In the genomic region with DNA sequence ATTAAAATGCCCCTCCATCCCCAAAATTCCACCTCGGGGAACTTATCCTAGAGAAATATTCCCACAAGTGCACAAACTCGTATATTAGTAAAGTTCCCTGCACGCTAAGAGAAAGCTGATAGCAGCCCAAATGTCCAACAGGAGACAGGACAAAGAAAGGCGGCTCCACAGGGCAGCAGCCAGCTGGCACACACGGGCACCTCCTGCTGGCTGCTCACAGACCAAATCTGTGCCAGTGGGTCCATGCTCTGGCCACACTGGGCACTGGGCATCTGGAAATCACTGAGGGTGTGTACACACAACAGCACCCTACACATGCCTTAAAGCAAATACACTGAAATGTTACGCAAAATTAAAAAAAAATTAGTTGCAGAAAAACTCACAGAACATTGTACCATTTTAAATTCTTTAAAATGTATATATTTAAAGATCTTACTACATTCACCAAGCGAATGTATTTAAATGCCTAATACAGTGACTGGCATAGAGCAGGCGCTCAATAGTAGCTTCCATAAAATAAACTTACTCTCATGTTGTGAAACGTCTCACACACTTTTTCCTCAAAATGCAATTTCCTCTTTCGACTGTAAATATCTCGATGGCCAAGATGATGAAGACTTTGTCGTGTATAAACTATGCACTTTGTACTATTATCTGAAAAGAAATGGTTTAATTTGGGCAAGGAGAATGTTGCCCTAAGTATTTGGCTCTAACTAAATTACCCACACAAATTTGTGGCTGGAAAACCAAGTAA, we compare ENCODE assay signal across 9 cellular contexts. TPM values are rescaled to one million over a fixed set of nuclear protein-coding genes. Genes with fewer than 3 reads are reported as not detected.
DNase-seq lines count a peak whose midpoint lies in the region; ATAC-seq and TF ChIP-seq lines count a peak whose summit lies in the region.
"Had no signal": no experiment of that assay in that cellular context is flagged by ENCODE, and none has a peak within 500 bp of the region (broad histone marks: within the 10 kb centered on the region; RNA-seq: fewer than 3 reads in every experiment).

No MANE protein-coding gene starts in this region.

- H4K20me1 ChIP-seq in HCT116 (ENCODE audit: insufficient read depth) = no peaks in the 10 kb centered on the region

- H3K9ac ChIP-seq in HCT116 (ENCODE audit: low read length) = no peak overlapping the region

- WGBS in spleen, 5 donors = 59 to 75% (median 69%) methylated on average over 12 of the region's 12 CpGs
- 77 to 81% methylated on average over 12 of the region's 12 CpGs for WGBS in transverse colon (ENCODE audit: low coverage in 1 of 2), 2 donors

- BruUV-seq in HCT116 (replicated peaks; lab: Mats Ljungman, UMichigan) = no TSS peak

- no peak for TF ChIP-seq POLR2A in HCT116 (IDR thresholded peaks at IDR 0.05; ENCODE audit: borderline replicate concordance, extremely low read depth, insufficient read depth, insufficient read length)
- TF ChIP-seq POLR2A in spleen (IDR thresholded peaks at IDR 0.05) = no peak
- TF ChIP-seq POLR2A in transverse colon (IDR thresholded peaks at IDR 0.05) = no peak

- H2AFZ ChIP-seq in HCT116 (ENCODE audit: low read depth, low read length, poor library complexity, severe bottlenecking) = no peak overlapping the region

- TF ChIP-seq CTCF in HCT116 (IDR thresholded peaks at IDR 0.05 in 2 of 3, conservative IDR thresholded peaks at IDR 0.05 in 1 of 3; ENCODE audit: borderline replicate concordance in 1 of 3, insufficient read depth in 1 of 3, low read depth in 2 of 3, low read length in 2 of 3) (0 out of 6 replicates have a peak, but pooled peaks of 1 of the 3 experiments have one; percentile 12), RWPE2 (IDR thresholded peaks at IDR 0.05; ENCODE audit: poor library complexity, severe bottlenecking) (peak; percentile 14), foreskin fibroblast (IDR thresholded peaks at IDR 0.05; ENCODE audit: low read depth, low read length) (peak; percentile 16), spleen (IDR thresholded peaks at IDR 0.05 in 8 of 11, conservative IDR thresholded peaks at IDR 0.05 in 3 of 11) (no peak), transverse colon (IDR thresholded peaks at IDR 0.05) (no peak)

- POLR2A ChIA-PET in HCT116 (lab: Charles Lee) = interaction anchor here (0.5 kb wide), 1 partner anchor 333 kb away, joined by 4 read pairs; no protein-coding TSS in a partner anchor

- DNase-seq in HCT116 (ENCODE audit: low read depth, low spot score) = no peak
- DNase-seq in RWPE2 (ENCODE audit: low spot score) = no peak
- no peak for DNase-seq in foreskin fibroblast
- DNase-seq in spleen = no peak
- no peak for DNase-seq in transverse colon
- DNase-seq in LoVo (ENCODE audit: low spot score) = no peak
- no peak for DNase-seq in NCI-H510A (lab: John Stamatoyannopoulos, UW)
- DNase-seq: activated T-cell treated with anti-CD3 and anti-CD28 coated beads, Interleukin-2, amount 50 U/mL, for 4 hours; caudate nucleus had no signal

- no peak overlapping the region for H3K4me3 ChIP-seq in HCT116 (replicated peaks in 1 of 2; ENCODE audit: low read depth in 1 of 2, low read length in 2 of 2)
- H3K4me3 ChIP-seq in RWPE2 (ENCODE audit: severe bottlenecking) = no peak overlapping the region
- no peak overlapping the region for H3K4me3 ChIP-seq in foreskin fibroblast (ENCODE audit: low read depth in 1 of 2, low read length in 2 of 2)
- H3K4me3 ChIP-seq in spleen = no peak overlapping the region
- no peak overlapping the region for H3K4me3 ChIP-seq in transverse colon

- ATAC-seq in HCT116 (no peak), RWPE2 (ENCODE audit: low read depth) (no peak)
- ATAC-seq: activated T-cell treated with anti-CD3 and anti-CD28 coated beads, Interleukin-2, amount 50 U/mL, for 4 hours had no signal

- RAD21 ChIA-PET in HCT116 (lab: Charles Lee; ENCODE audit: low non-redundant PET in 1 of 2, low total read pairs in 2 of 2, uncharacterized antibody in 2 of 2, unreplicated experiment in 2 of 2) = no interaction called here

- CTCF ChIA-PET in HCT116 (lab: Charles Lee) = no interaction called here

- H3K27ac ChIP-seq in HCT116 (ENCODE audit: low read depth, low read length) (no peak overlapping the region; the same call in 1 of the 2 replicates), RWPE2 (ENCODE audit: poor library complexity, severe bottlenecking) (peak overlapping the region; percentile 77), spleen (peak overlapping the region in 7 of 8 donors; percentile 7 to 76 (median 69)), transverse colon (peak overlapping the region in 2 of 4 donors; percentile 74 to 78)

- H3K9me3 ChIP-seq in HCT116 (ENCODE audit: control insufficient read depth in 1 of 2, insufficient read depth in 1 of 2, low read depth in 1 of 2, low read length in 2 of 2) (no peaks in the 10 kb centered on the region), RWPE2 (ENCODE audit: severe bottlenecking) (no peaks in the 10 kb centered on the region), spleen (no peaks in the 10 kb centered on the region), transverse colon (no peaks in the 10 kb centered on the region)

- TF ChIP-seq EP300 in transverse colon (IDR thresholded peaks at IDR 0.05; ENCODE audit: low read depth) = no peak

- H3K4me1 ChIP-seq in HCT116 (ENCODE audit: control insufficient read depth in 1 of 2, insufficient read depth in 2 of 2, low read length in 2 of 2) (peaks cover 12 to 24% of the 10 kb centered on the region in 2 experiments; a peak in 3 of 4 replicates), RWPE2 (ENCODE audit: insufficient read depth, poor library complexity, severe bottlenecking) (peaks cover 37% of the 10 kb centered on the region), spleen (peaks cover 0 to 99% (median 52%) of the 10 kb centered on the region in 6 donors), transverse colon (peaks cover 0 to 43% (median 9%) of the 10 kb centered on the region in 4 donors)

- intact Hi-C loops in HCT116 (cut with micrococcal nuclease) (no loop called here), spleen (cut with DNase I; ENCODE audit: low total_unique reads) (no loop called here), transverse colon (cut with DNase I; ENCODE audit: low total_unique reads) (no loop called here)

- H3K27me3 ChIP-seq in HCT116 (ENCODE audit: insufficient read depth, low read length) (no peaks in the 10 kb centered on the region), RWPE2 (ENCODE audit: insufficient read depth, poor library complexity, severe bottlenecking) (no peaks in the 10 kb centered on the region), spleen (replicated peaks in 1 of 7) (no peaks in the 10 kb centered on the region), transverse colon (no peaks in the 10 kb centered on the region)

- H3K79me2 ChIP-seq in HCT116 (ENCODE audit: insufficient read depth, low read length) = peaks cover 48% of the 10 kb centered on the region

- H3K4me2 ChIP-seq in HCT116 (ENCODE audit: low read length) = peak overlapping the region; percentile 87

- H3K36me3 ChIP-seq in HCT116 (ENCODE audit: control insufficient read depth in 1 of 2, insufficient read depth in 2 of 2, low read length in 2 of 2) (no peaks in the 10 kb centered on the region), RWPE2 (ENCODE audit: low read depth) (peaks cover 5% of the 10 kb centered on the region), spleen (peaks cover 0 to 6% (median 0%) of the 10 kb centered on the region in 6 donors), transverse colon (no peaks in the 10 kb centered on the region)

- no peak for TF ChIP-seq RAD21 in HCT116 (IDR thresholded peaks at IDR 0.05; ENCODE audit: low read depth)

- no peaks in the 10 kb centered on the region for H3K9me2 ChIP-seq in HCT116 (ENCODE audit: insufficient read depth)

- in situ Hi-C loops in transverse colon (cut with MboI; ENCODE audit: low pct_ligation_motif_present in 1 of 4, low pct_unique_long_range_greater_than_20kb in 1 of 4, low sequenced_read_pairs in 3 of 4) = no loop called here

TF ChIP-seq in HCT116, 20 proteins besides CTCF, POLR2A, EP300 and RAD21 (continues in another document):
- TF ChIP-seq EGR1 (IDR thresholded peaks at IDR 0.05; ENCODE audit: low read depth) = no peak
- TF ChIP-seq, protein P1, sequence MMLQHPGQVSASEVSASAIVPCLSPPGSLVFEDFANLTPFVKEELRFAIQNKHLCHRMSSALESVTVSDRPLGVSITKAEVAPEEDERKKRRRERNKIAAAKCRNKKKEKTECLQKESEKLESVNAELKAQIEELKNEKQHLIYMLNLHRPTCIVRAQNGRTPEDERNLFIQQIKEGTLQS (IDR thresholded peaks at IDR 0.05) = no peak
- no peak for TF ChIP-seq ZNF274 (IDR thresholded peaks at IDR 0.05; ENCODE audit: low read depth, low read length)
- TF ChIP-seq ZFX (IDR thresholded peaks at IDR 0.05) = no peak
- TF ChIP-seq EZH2 (IDR thresholded peaks at IDR 0.05) = no peak
- TF ChIP-seq SP1 (IDR thresholded peaks at IDR 0.05; ENCODE audit: low read depth) = no peak
- no peak for TF ChIP-seq EZH2phosphoT487 (IDR thresholded peaks at IDR 0.05; ENCODE audit: borderline replicate concordance)
- no peak for TF ChIP-seq JUND (IDR thresholded peaks at IDR 0.05)
- no peak for TF ChIP-seq CEBPB (IDR thresholded peaks at IDR 0.05; ENCODE audit: low read depth)
- no peak for TF ChIP-seq POLR2AphosphoS5 (IDR thresholded peaks at IDR 0.05; ENCODE audit: low read depth, low read length)
- TF ChIP-seq, protein P2, sequence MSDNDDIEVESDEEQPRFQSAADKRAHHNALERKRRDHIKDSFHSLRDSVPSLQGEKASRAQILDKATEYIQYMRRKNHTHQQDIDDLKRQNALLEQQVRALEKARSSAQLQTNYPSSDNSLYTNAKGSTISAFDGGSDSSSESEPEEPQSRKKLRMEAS (IDR thresholded peaks at IDR 0.05) = no peak
- no peak for TF ChIP-seq SRF (IDR thresholded peaks at IDR 0.05; ENCODE audit: low read depth)
- no peak for TF ChIP-seq YY1 (IDR thresholded peaks at IDR 0.05; ENCODE audit: extremely low read depth, insufficient replicate concordance, low read depth, low read length)
- TF ChIP-seq ELF1 (IDR thresholded peaks at IDR 0.05; ENCODE audit: borderline replicate concordance, low read depth) = no peak

RNA-seq across cellular contexts. Expression of a gene that starts 19.4 kb away (rescaled TPM):
- total RNA-seq in HCT116 (2021; ENCODE audit: unreplicated experiment) = 32.0 TPM
- polyA plus RNA-seq in HCT116 (2012) = 11.1 and 14.5 TPM in 2 replicates
- 10 to 100 TPM; 20.8 to 58.4 (median 41.1) TPM for total RNA-seq in spleen
- polyA plus RNA-seq in spleen = 1 to 10 TPM; 4.5 to 8.7 (median 4.9) TPM
- total RNA-seq in transverse colon = 10 to 100 TPM; 19.4 to 37.8 (median 26.7) TPM

Comparison
In these comparisons a context has a peak if more than half of its experiments do, and no peak if none do; other contexts are left out.
1. CTCF ChIP-seq: peak in RWPE2 (single experiment) and foreskin fibroblast (single experiment); none in spleen (0 of 11) and transverse colon (0 of 5).